In the genomic region with DNA sequence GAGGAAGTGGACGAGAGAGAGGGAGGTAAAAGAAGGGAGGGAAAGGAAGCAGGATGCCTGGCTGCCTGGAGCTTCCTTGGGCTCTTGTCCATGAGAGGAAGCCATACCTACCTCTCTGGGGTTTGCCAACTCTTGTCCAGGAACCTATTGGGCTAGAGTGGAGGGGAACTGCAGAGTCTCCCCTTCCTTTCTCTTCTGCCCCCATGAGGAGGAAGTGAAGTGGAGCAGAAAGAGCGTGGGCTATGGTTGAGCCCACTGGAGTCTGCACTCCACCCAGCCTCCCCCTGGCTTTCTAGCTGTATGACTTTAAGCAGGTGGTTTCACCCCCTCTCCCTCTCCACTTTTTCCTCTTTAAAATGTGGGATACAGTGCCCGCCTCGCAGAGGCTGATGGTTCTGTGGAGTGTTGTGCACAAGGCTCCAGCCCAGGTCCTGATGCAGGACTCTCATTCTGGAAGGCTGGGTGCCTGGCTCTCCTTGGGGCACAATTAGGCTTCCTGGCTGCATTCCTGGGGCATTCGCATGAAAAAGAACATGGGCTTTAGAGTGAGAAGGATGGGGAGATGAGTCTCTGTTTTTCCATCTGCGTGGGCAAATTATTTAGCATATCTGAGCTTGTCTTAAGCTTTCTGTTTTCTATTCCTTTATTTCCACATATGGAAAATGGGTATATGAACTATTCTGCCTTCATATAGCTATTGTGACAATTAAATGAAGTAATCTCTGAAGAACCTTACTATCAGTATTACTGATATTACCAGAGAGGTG, we compare ENCODE assay signal across 2 cellular contexts.
TF ChIP-seq lines count a peak whose summit lies in the region.

No MANE protein-coding gene starts in this region.

TF ChIP-seq in K562, 482 proteins besides CTCF, POLR2A, EP300 and RAD21:
- no peak for TF ChIP-seq GATAD2A (IDR thresholded peaks at IDR 0.05)
- TF ChIP-seq HNRNPK (IDR thresholded peaks at IDR 0.05; ENCODE audit: low read depth, low read length, poor library complexity, severe bottlenecking): no peak

TF ChIP-seq in liver, 16 proteins besides CTCF, POLR2A, EP300 and RAD21:
- TF ChIP-seq, protein P1, sequence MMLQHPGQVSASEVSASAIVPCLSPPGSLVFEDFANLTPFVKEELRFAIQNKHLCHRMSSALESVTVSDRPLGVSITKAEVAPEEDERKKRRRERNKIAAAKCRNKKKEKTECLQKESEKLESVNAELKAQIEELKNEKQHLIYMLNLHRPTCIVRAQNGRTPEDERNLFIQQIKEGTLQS (IDR thresholded peaks at IDR 0.05): no peak
- TF ChIP-seq RXRA (IDR thresholded peaks at IDR 0.05): no peak
